In genomic region chr4:133148690-133149363, GRCh38 we compare ENCODE assay signal across 9 cellular contexts. TPM values are rescaled to one million over a fixed set of nuclear protein-coding genes. Genes with fewer than 3 reads are reported as not detected.
DNase-seq lines count a peak whose midpoint lies in the region; ATAC-seq, FAIRE-seq and TF ChIP-seq lines count a peak whose summit lies in the region.
"Had no signal": no experiment of that assay in that cellular context is flagged by ENCODE, and none has a peak within 500 bp of the region (broad histone marks: within the 10 kb centered on the region; RNA-seq: fewer than 3 reads in every experiment).

A gene with protein sequence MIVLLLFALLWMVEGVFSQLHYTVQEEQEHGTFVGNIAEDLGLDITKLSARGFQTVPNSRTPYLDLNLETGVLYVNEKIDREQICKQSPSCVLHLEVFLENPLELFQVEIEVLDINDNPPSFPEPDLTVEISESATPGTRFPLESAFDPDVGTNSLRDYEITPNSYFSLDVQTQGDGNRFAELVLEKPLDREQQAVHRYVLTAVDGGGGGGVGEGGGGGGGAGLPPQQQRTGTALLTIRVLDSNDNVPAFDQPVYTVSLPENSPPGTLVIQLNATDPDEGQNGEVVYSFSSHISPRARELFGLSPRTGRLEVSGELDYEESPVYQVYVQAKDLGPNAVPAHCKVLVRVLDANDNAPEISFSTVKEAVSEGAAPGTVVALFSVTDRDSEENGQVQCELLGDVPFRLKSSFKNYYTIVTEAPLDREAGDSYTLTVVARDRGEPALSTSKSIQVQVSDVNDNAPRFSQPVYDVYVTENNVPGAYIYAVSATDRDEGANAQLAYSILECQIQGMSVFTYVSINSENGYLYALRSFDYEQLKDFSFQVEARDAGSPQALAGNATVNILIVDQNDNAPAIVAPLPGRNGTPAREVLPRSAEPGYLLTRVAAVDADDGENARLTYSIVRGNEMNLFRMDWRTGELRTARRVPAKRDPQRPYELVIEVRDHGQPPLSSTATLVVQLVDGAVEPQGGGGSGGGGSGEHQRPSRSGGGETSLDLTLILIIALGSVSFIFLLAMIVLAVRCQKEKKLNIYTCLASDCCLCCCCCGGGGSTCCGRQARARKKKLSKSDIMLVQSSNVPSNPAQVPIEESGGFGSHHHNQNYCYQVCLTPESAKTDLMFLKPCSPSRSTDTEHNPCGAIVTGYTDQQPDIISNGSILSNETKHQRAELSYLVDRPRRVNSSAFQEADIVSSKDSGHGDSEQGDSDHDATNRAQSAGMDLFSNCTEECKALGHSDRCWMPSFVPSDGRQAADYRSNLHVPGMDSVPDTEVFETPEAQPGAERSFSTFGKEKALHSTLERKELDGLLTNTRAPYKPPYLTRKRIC (plus strand): TSS chr4:133149294. CDS start chr4:133150141, 847 bp downstream.

- H4K20me1 ChIP-seq in astrocyte (ENCODE audit: insufficient read depth, low read length) = peaks cover 3% of the 10 kb centered on the region

- H3K4me3 ChIP-seq in astrocyte (ENCODE audit: insufficient read depth, low read depth, low read length) = peak within 1 kb of the TSS; percentile 90
- peak within 1 kb of the TSS; percentile 53 for H3K4me3 ChIP-seq in right cardiac atrium (ENCODE audit: low read length)

- H3K9ac ChIP-seq in astrocyte (ENCODE audit: low read length) = peak within 1 kb of the TSS; percentile 82

- H3K27ac Mint-ChIP-seq in astrocyte (ENCODE audit: unreplicated experiment) = peak within 1 kb of the TSS; percentile 87

- no peaks in the 10 kb centered on the region for H3K36me3 ChIP-seq in astrocyte (ENCODE audit: insufficient read depth, low read length)

- H3K27me3 Mint-ChIP-seq in astrocyte (ENCODE audit: low read depth, unreplicated experiment) = peaks cover 38% of the 10 kb centered on the region

- H3K27me3 ChIP-seq in astrocyte (ENCODE audit: insufficient read depth, low read length) = no peaks in the 10 kb centered on the region
- no peaks in the 10 kb centered on the region for H3K27me3 ChIP-seq in right cardiac atrium (ENCODE audit: control insufficient read depth, insufficient read depth)

- peak; percentile 82 for ATAC-seq in HG03064 (IDR thresholded peaks at IDR 0.05; ENCODE audit: low read depth, unreplicated experiment)
- peak; percentile 97 for ATAC-seq in right cardiac atrium
- no peak for ATAC-seq in HG02885 (IDR thresholded peaks at IDR 0.05; ENCODE audit: poor library complexity, unreplicated experiment)

- no peak for FAIRE-seq in astrocyte (lab: Jason Lieb, UNC)
- FAIRE-seq: islet of Langerhans had no signal

- DNase-seq in activated CD4-positive, alpha-beta T cell treated with anti-CD3 and anti-CD28 coated beads for 48 hours = peak; percentile 72
- DNase-seq in activated CD4-positive, alpha-beta T cell treated with anti-CD3 and anti-CD28 coated beads, Interleukin-2, amount 50 U/mL, for 1 hour = no peak
- DNase-seq in NCI-H748 treated with DMSO at 0.1 percent for 48 hours (lab: John Stamatoyannopoulos, UW) = peak; percentile 75
- DNase-seq in astrocyte (ENCODE audit: low read depth) = peak; percentile 90
- peak; percentile 92 to 96 (median 95) for DNase-seq in right cardiac atrium
- DNase-seq in posterior cingulate gyrus = peak; percentile 97 to 100 (median 99)

- H3K27ac ChIP-seq in astrocyte (ENCODE audit: low read depth, low read length) (peak within 1 kb of the TSS; percentile 36), right cardiac atrium (ENCODE audit: low read length) (no peak within 1 kb of the TSS)

- H3K9me3 ChIP-seq in astrocyte (ENCODE audit: insufficient read depth, low read depth, low read length) = no peaks in the 10 kb centered on the region
- no peaks in the 10 kb centered on the region for H3K9me3 ChIP-seq in right cardiac atrium (ENCODE audit: control insufficient read depth, low read length)

- under 1% methylated on average over 38 of the region's 38 CpGs for WGBS in right cardiac atrium

- H3K36me3 Mint-ChIP-seq in astrocyte (ENCODE audit: low read depth, unreplicated experiment) = no peaks in the 10 kb centered on the region

- TF ChIP-seq CTCF in astrocyte (IDR thresholded peaks at IDR 0.05; ENCODE audit: insufficient read depth, low read depth, low read length) = no peak

- peak within 1 kb of the TSS; percentile 100 for H3K4me2 ChIP-seq in astrocyte (ENCODE audit: low read length)

- peak within 1 kb of the TSS; percentile 93 for H3K4me3 Mint-ChIP-seq in astrocyte (ENCODE audit: unreplicated experiment)

- peak within 1 kb of the TSS; percentile 87 for H2AFZ ChIP-seq in astrocyte (ENCODE audit: low read depth, low read length)

- intact Hi-C loops in right cardiac atrium (cut with DNase I) (no loop called here), posterior cingulate gyrus (cut with DNase I) (no loop called here)

- H3K9me3 Mint-ChIP-seq in astrocyte (ENCODE audit: unreplicated experiment) = peaks cover 5% of the 10 kb centered on the region

- peaks cover 17% of the 10 kb centered on the region for H3K4me1 Mint-ChIP-seq in astrocyte (ENCODE audit: low read depth, unreplicated experiment)

- peaks cover 26% of the 10 kb centered on the region for H3K79me2 ChIP-seq in astrocyte (ENCODE audit: insufficient read depth, low read length)

- H3K4me1 ChIP-seq in astrocyte (ENCODE audit: insufficient read depth, low read length) (peaks cover 34% of the 10 kb centered on the region), right cardiac atrium (ENCODE audit: control insufficient read depth, insufficient read depth, low read length) (no peaks in the 10 kb centered on the region)

RNA-seq across cellular contexts. Expression of the gene that starts here (rescaled TPM):
- total RNA-seq in astrocyte (9.1 and 12.5 TPM in 2 replicates), right cardiac atrium (1 to 10 TPM; 1.1 to 2.7 (median 1.4) TPM)
- 0.63 TPM for polyA plus RNA-seq in right cardiac atrium
